Comparison of ENCODE assay signal across 1 cellular context in genomic region chr6:88166901-88167624, GRCh38.
TF ChIP-seq lines count a peak whose summit lies in the region.

No MANE protein-coding gene starts in this region.

TF ChIP-seq in HepG2, 621 proteins besides CTCF, POLR2A, EP300 and RAD21 (continued from another document):
- TF ChIP-seq ZSCAN25 (CRISPR knock-in tag; IDR thresholded peaks at IDR 0.05) (no peak), TCF7 (IDR thresholded peaks at IDR 0.05; ENCODE audit: low read depth) (no peak), TCF12 (IDR thresholded peaks at IDR 0.05) (no peak), TCF12 (CRISPR knock-in tag; IDR thresholded peaks at IDR 0.05) (no peak), ZNF510 (CRISPR knock-in tag; IDR thresholded peaks at IDR 0.05; ENCODE audit: low read depth) (no peak), TEF (CRISPR knock-in tag; IDR thresholded peaks at IDR 0.05) (no peak), ZNF12 (CRISPR knock-in tag; IDR thresholded peaks at IDR 0.05) (no peak), ZNF547 (CRISPR knock-in tag; IDR thresholded peaks at IDR 0.05) (no peak), ZNF101 (CRISPR knock-in tag; IDR thresholded peaks at IDR 0.05; ENCODE audit: borderline replicate concordance, low read depth) (no peak), CEBPG (CRISPR knock-in tag; IDR thresholded peaks at IDR 0.05) (no peak), TP53 (CRISPR knock-in tag; conservative IDR thresholded peaks at IDR 0.05) (no peak), HINFP (CRISPR knock-in tag; IDR thresholded peaks at IDR 0.05; ENCODE audit: low read depth) (no peak), MAFG (CRISPR knock-in tag; IDR thresholded peaks at IDR 0.05) (no peak)
- TF ChIP-seq, protein P1, sequence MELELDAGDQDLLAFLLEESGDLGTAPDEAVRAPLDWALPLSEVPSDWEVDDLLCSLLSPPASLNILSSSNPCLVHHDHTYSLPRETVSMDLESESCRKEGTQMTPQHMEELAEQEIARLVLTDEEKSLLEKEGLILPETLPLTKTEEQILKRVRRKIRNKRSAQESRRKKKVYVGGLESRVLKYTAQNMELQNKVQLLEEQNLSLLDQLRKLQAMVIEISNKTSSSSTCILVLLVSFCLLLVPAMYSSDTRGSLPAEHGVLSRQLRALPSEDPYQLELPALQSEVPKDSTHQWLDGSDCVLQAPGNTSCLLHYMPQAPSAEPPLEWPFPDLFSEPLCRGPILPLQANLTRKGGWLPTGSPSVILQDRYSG (CRISPR knock-in tag; IDR thresholded peaks at IDR 0.05): no peak
TF ChIP-seq in HepG2: peak in this region for 0.
